In genomic region chr6:53615633-53616449, GRCh38 we compare ENCODE assay signal across 10 cellular contexts. TPM values are rescaled to one million over a fixed set of nuclear protein-coding genes. Genes with fewer than 3 reads are reported as not detected.
DNase-seq lines count a peak whose midpoint lies in the region; ATAC-seq and TF ChIP-seq lines count a peak whose summit lies in the region.
"Had no signal": no experiment of that assay in that cellular context is flagged by ENCODE, and none has a peak within 500 bp of the region (broad histone marks: within the 10 kb centered on the region; RNA-seq: fewer than 3 reads in every experiment).

No MANE protein-coding gene starts in this region.

- H3K4me3 ChIP-seq in cardiac fibroblast (replicated peaks in 1 of 2; ENCODE audit: low read depth in 2 of 2, low read length in 2 of 2), result no peak overlapping the region
- no peak overlapping the region for H3K4me3 ChIP-seq in mesendoderm (ENCODE audit: low read length)

- H3K36me3 ChIP-seq in mesendoderm (ENCODE audit: control insufficient read depth, insufficient read depth, low read length), result no peaks in the 10 kb centered on the region

- ATAC-seq in HG03469 (IDR thresholded peaks at IDR 0.05; ENCODE audit: unreplicated experiment) (no peak), GM21576 (IDR thresholded peaks at IDR 0.05; ENCODE audit: unreplicated experiment) (no peak)

- H3K18ac ChIP-seq in mesendoderm (ENCODE audit: low read length), result no peak overlapping the region

- no peak overlapping the region for H3K27ac ChIP-seq in mesendoderm (ENCODE audit: low read depth, low read length)

- no peak overlapping the region for H2BK15ac ChIP-seq in mesendoderm (replicated peaks; ENCODE audit: low read depth)

- H3K4me2 ChIP-seq in mesendoderm (ENCODE audit: low read length), result no peak overlapping the region

- no peak overlapping the region for H2AK5ac ChIP-seq in mesendoderm (ENCODE audit: low read length)

- no peak overlapping the region for H4K5ac ChIP-seq in mesendoderm (ENCODE audit: low read length)

- no peak overlapping the region for H3K23ac ChIP-seq in mesendoderm (ENCODE audit: low read length)

- H3K4me1 ChIP-seq in mesendoderm (ENCODE audit: control insufficient read depth, low read depth, low read length), result no peaks in the 10 kb centered on the region

- no peak overlapping the region for H2BK120ac ChIP-seq in mesendoderm (ENCODE audit: low read depth, low read length)

- no peak overlapping the region for H3K9ac ChIP-seq in mesendoderm (ENCODE audit: low read length)

- DNase-seq in COLO668 (lab: John Stamatoyannopoulos, UW; ENCODE audit: unreplicated experiment) (peak; percentile 39), LoVo (ENCODE audit: low spot score) (peak; percentile 95), cardiac fibroblast (ENCODE audit: low read depth in 2 of 2) (peak; percentile 14 to 87), mesendoderm (peak; percentile 26), iPS-NIHi11 (ENCODE audit: low spot score) (no peak), epidermal melanocyte (ENCODE audit: insufficient read length, low spot score) (no peak)
- DNase-seq: activated naive CD8-positive, alpha-beta T cell treated with anti-CD3 and anti-CD28 coated beads, Interleukin-2, amount 10 ng/mL, durations not matched to agents 7 days and 5 days; Karpas-422 had no signal

- H2BK5ac ChIP-seq in mesendoderm (ENCODE audit: low read length), result no peak overlapping the region

- no peak for TF ChIP-seq CTCF in cardiac fibroblast (IDR thresholded peaks at IDR 0.05; ENCODE audit: low read depth, low read length)

- H4K8ac ChIP-seq in mesendoderm (ENCODE audit: low read depth, low read length), result no peak overlapping the region

- H3K79me2 ChIP-seq in mesendoderm (ENCODE audit: control insufficient read depth, insufficient read depth, low read length), result no peaks in the 10 kb centered on the region

- H3K56ac ChIP-seq in mesendoderm (ENCODE audit: low read length), result no peak overlapping the region

- no peaks in the 10 kb centered on the region for H3K79me1 ChIP-seq in mesendoderm (ENCODE audit: low read length)

- H3K4ac ChIP-seq in mesendoderm (ENCODE audit: low read depth, low read length), result no peak overlapping the region

- WGBS in mesendoderm (ENCODE audit: extremely low coverage, insufficient coverage, low lambda C conversion rate), result no CpG with 5 or more reads among the region's 8 CpGs

- H3K27me3 ChIP-seq in mesendoderm (ENCODE audit: insufficient read depth, low read length, poor library complexity), result no peaks in the 10 kb centered on the region

RNA-seq across cellular contexts. Expression of gene KLHL31, which starts 49.7 kb away (rescaled TPM):
- 0.11 TPM for polyA plus RNA-seq in mesendoderm (2013, experiment 1 of 2)
- 0.11 TPM for polyA plus RNA-seq in mesendoderm (2013, experiment 2 of 2)

Comparison
In these comparisons a context has a peak if more than half of its experiments do, and no peak if none do; other contexts are left out.
1. DNase-seq: peak in COLO668 (single experiment), LoVo (single experiment), cardiac fibroblast (2 of 2) and mesendoderm (single experiment); none in iPS-NIHi11 (single experiment) and epidermal melanocyte (single experiment).